ENCODE assay signal across 22 cellular contexts in the genomic region with DNA sequence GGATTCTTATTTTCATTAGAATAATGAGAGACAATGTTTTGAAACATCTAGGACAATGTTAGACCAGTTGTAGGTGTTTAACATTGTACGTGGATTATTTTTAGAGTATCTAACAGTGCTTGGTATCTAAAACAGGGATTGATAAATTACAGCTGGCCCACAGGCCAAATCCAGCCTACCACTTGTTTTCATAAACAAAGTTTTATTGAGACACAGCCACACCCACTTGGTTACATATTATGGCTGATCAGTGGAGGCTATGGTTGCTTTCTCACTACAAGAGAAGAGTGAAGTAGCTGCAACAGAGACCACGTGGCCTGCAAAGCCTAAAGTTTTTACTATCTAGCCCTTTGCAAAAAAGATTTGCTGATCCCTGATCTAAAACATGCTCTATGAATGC.
DNase-seq lines count a peak whose midpoint lies in the region; ATAC-seq, FAIRE-seq and TF ChIP-seq lines count a peak whose summit lies in the region.
"Had no signal": no experiment of that assay in that cellular context is flagged by ENCODE, and none has a peak within 500 bp of the region (broad histone marks: within the 10 kb centered on the region; RNA-seq: fewer than 3 reads in every experiment).

No MANE protein-coding gene starts in this region.

- H3K27me3 ChIP-seq in heart right ventricle (no peaks in the 10 kb centered on the region), right cardiac atrium (ENCODE audit: control insufficient read depth, insufficient read depth) (no peaks in the 10 kb centered on the region), endothelial cell of umbilical vein (ENCODE audit: control insufficient read depth in 2 of 2, insufficient read depth in 2 of 2, low read length in 2 of 2) (no peaks in the 10 kb centered on the region), sigmoid colon (no peaks in the 10 kb centered on the region), colonic mucosa (no peaks in the 10 kb centered on the region)
- H3K27me3 ChIP-seq: BE2C had no signal

- 53 to 63% methylated on average over 2 of the region's 2 CpGs for WGBS in heart right ventricle, 2 donors
- 55% methylated on average over 2 of the region's 2 CpGs for WGBS in right cardiac atrium
- 55 to 73% methylated on average over 2 of the region's 2 CpGs for WGBS in sigmoid colon, 2 donors

- H3K4me2 ChIP-seq in endothelial cell of umbilical vein (ENCODE audit: insufficient read depth, low read length): peak overlapping the region; percentile 43
- H3K4me2 ChIP-seq: GM23338, KMS-11 had no signal

- TSS peak; percentile 53 for BruUV-seq in endothelial cell of umbilical vein (replicated peaks; lab: Mats Ljungman, UMichigan)

- DNase-seq in heart right ventricle: no peak
- DNase-seq in right cardiac atrium: no peak
- DNase-seq in endothelial cell of umbilical vein (ENCODE audit: low read depth, low spot score): no peak
- no peak for DNase-seq in sigmoid colon
- DNase-seq in colonic mucosa: no peak
- DNase-seq in NCI-H2107 (lab: John Stamatoyannopoulos, UW): no peak
- no peak for DNase-seq in posterior cingulate gyrus
- DNase-seq in GF-D8 (lab: John Stamatoyannopoulos, UW): no peak
- DNase-seq: BE2C; CD4-positive, alpha-beta memory T cell; DMS153; HCEC 1CT; NCI-H1417; NCI-H187; NCI-H345; NCI-H524 treated with DMSO at 0.1 percent for 48 hours had no signal

- no peaks in the 10 kb centered on the region for H3K9me1 ChIP-seq in endothelial cell of umbilical vein (replicated peaks; ENCODE audit: control insufficient read depth, extremely low read depth, insufficient read depth, low read length)

- H3K4me3 ChIP-seq in heart right ventricle (no peak overlapping the region), right cardiac atrium (ENCODE audit: low read length) (no peak overlapping the region), endothelial cell of umbilical vein (replicated peaks in 1 of 3; ENCODE audit: insufficient read depth in 1 of 3, low read depth in 1 of 3, low read length in 3 of 3) (no peak overlapping the region), sigmoid colon (no peak overlapping the region), colonic mucosa (no peak overlapping the region)
- H3K4me3 ChIP-seq: GM12878, GM23338 had no signal

- H3K27ac ChIP-seq in heart right ventricle (peak overlapping the region in 9 of 10 donors; percentile 35 to 85 (median 67)), right cardiac atrium (ENCODE audit: low read length) (no peak overlapping the region), endothelial cell of umbilical vein (ENCODE audit: insufficient read depth, low read depth, low read length) (peak overlapping the region; percentile 96), sigmoid colon (peak overlapping the region in 3 of 4 donors; percentile 34 to 73 (median 57)), colonic mucosa (no peak overlapping the region)
- H3K27ac ChIP-seq: HL-60, KMS-11 had no signal

- no peaks in the 10 kb centered on the region for H3K36me3 ChIP-seq in heart right ventricle
- H3K36me3 ChIP-seq in endothelial cell of umbilical vein (ENCODE audit: control insufficient read depth in 2 of 2, extremely low read depth in 1 of 2, insufficient read depth in 2 of 2, low read length in 2 of 2): no peaks in the 10 kb centered on the region
- H3K36me3 ChIP-seq in sigmoid colon: no peaks in the 10 kb centered on the region
- no peaks in the 10 kb centered on the region for H3K36me3 ChIP-seq in colonic mucosa
- H3K36me3 ChIP-seq: BE2C had no signal

- H3K4me1 ChIP-seq in heart right ventricle (peaks cover 17 to 72% (median 50%) of the 10 kb centered on the region in 9 donors), right cardiac atrium (ENCODE audit: control insufficient read depth, insufficient read depth, low read length) (peaks cover 17% of the 10 kb centered on the region), endothelial cell of umbilical vein (ENCODE audit: control insufficient read depth, extremely low read depth, insufficient read depth, low read length) (peaks cover 51% of the 10 kb centered on the region), sigmoid colon (peaks cover 0 to 36% (median 30%) of the 10 kb centered on the region in 4 donors), colonic mucosa (peaks cover 12% of the 10 kb centered on the region)
- H3K4me1 ChIP-seq: BE2C had no signal

- no peak for FAIRE-seq in endothelial cell of umbilical vein (lab: Jason Lieb, UNC)
- FAIRE-seq: A204.1, GM12878, GM19239 had no signal

- dilution Hi-C loops in endothelial cell of umbilical vein (cut with MboI; ENCODE audit: extremely low pct_ligation_motif_present, low sequenced_read_pairs): no loop called here

- ATAC-seq in heart right ventricle (no peak), right cardiac atrium (no peak)
- ATAC-seq: GM12878, GM23338 had no signal

- no peak for TF ChIP-seq POLR2A in endothelial cell of umbilical vein (IDR thresholded peaks at IDR 0.05; ENCODE audit: low read depth, low read length)
- no peak for TF ChIP-seq POLR2A in sigmoid colon (IDR thresholded peaks at IDR 0.05)

- POLR2A ChIA-PET in endothelial cell of umbilical vein (lab: Charles Lee): interaction anchor here (1.4 kb wide), 1 partner anchor 223 kb away, joined by 3 read pairs; a partner anchor contains a TSS

- CTCF ChIA-PET in endothelial cell of umbilical vein (lab: Charles Lee): interaction anchor here (0.8 kb wide), 1 partner anchor 12 kb away, joined by 3 read pairs; no protein-coding TSS in a partner anchor

- H2AFZ ChIP-seq in endothelial cell of umbilical vein (ENCODE audit: low read depth, low read length): no peak overlapping the region
- H2AFZ ChIP-seq: GM23338 had no signal

- no peak for TF ChIP-seq EP300 in sigmoid colon (IDR thresholded peaks at IDR 0.05)

- TF ChIP-seq CTCF in heart right ventricle (IDR thresholded peaks at IDR 0.05): no peak
- no peak for TF ChIP-seq CTCF in endothelial cell of umbilical vein (IDR thresholded peaks at IDR 0.05; ENCODE audit: extremely low read depth in 1 of 2, insufficient read depth in 1 of 2, low read depth in 1 of 2, low read length in 2 of 2)
- no peak for TF ChIP-seq CTCF in sigmoid colon (IDR thresholded peaks at IDR 0.05)
- TF ChIP-seq CTCF in colonic mucosa (IDR thresholded peaks at IDR 0.05): no peak

- H4K20me1 ChIP-seq in endothelial cell of umbilical vein (replicated peaks; ENCODE audit: control insufficient read depth, extremely low read depth, insufficient read depth, low read length): no peaks in the 10 kb centered on the region

- intact Hi-C loops in heart right ventricle (cut with DNase I): loop anchor here in 6 of 10 donors (5.0 to 10.0 kb wide), 8 partner anchors 99 to 391 kb away; a partner anchor contains a TSS
- intact Hi-C loops in right cardiac atrium (cut with DNase I): no loop called here
- intact Hi-C loops in endothelial cell of umbilical vein (cut with micrococcal nuclease): loop anchor here (10.0 kb wide), 4 partner anchors 651 to 1221 kb away; no protein-coding TSS in a partner anchor
- intact Hi-C loops in sigmoid colon (cut with DNase I): no loop called here
- intact Hi-C loops in colonic mucosa (cut with DNase I): loop anchor here (10.0 kb wide), 1 partner anchor 229 kb away; no protein-coding TSS in a partner anchor
- intact Hi-C loops in posterior cingulate gyrus (cut with DNase I): no loop called here

- H3K79me2 ChIP-seq in endothelial cell of umbilical vein (ENCODE audit: control insufficient read depth, insufficient read depth, low read length): no peaks in the 10 kb centered on the region

- H3K9me3 ChIP-seq in heart right ventricle (no peaks in the 10 kb centered on the region), right cardiac atrium (ENCODE audit: control insufficient read depth, low read length) (no peaks in the 10 kb centered on the region), endothelial cell of umbilical vein (replicated peaks; ENCODE audit: control insufficient read depth, insufficient read depth, low read length) (no peaks in the 10 kb centered on the region), sigmoid colon (no peaks in the 10 kb centered on the region), colonic mucosa (no peaks in the 10 kb centered on the region)
- H3K9me3 ChIP-seq: BE2C had no signal

- H3K9ac ChIP-seq in endothelial cell of umbilical vein (replicated peaks; ENCODE audit: extremely low read depth, insufficient read depth, low read length) (peak overlapping the region; percentile 64), colonic mucosa (ENCODE audit: low read depth in 2 of 2, low read length in 2 of 2) (no peak overlapping the region)
- H3K9ac ChIP-seq: KMS-11 had no signal

TF ChIP-seq in endothelial cell of umbilical vein, 7 proteins besides CTCF, POLR2A, EP300 and RAD21:
- no peak for TF ChIP-seq JUN (IDR thresholded peaks at IDR 0.05; ENCODE audit: borderline replicate concordance, insufficient read depth, insufficient read length, low read depth)
- no peak for TF ChIP-seq FOS (IDR thresholded peaks at IDR 0.05; ENCODE audit: borderline replicate concordance, insufficient read depth, low read length)
- TF ChIP-seq EZH2 (IDR thresholded peaks at IDR 0.05; ENCODE audit: borderline replicate concordance, low read depth, low read length, severe bottlenecking): no peak
- no peak for TF ChIP-seq POLR2AphosphoS5 (IDR thresholded peaks at IDR 0.05; ENCODE audit: insufficient read depth, low read depth, low read length)
- TF ChIP-seq GATA2 (IDR thresholded peaks at IDR 0.05; ENCODE audit: insufficient read depth, insufficient read length, low read depth, low read length): no peak
- TF ChIP-seq, protein P1, sequence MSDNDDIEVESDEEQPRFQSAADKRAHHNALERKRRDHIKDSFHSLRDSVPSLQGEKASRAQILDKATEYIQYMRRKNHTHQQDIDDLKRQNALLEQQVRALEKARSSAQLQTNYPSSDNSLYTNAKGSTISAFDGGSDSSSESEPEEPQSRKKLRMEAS (IDR thresholded peaks at IDR 0.05; ENCODE audit: insufficient read depth, insufficient read length): no peak
- no peak for TF ChIP-seq MYC (IDR thresholded peaks at IDR 0.05; ENCODE audit: low read depth, low read length)

Comparison
In these comparisons a context has a peak if more than half of its experiments do, and no peak if none do; other contexts are left out.
1. H3K27ac ChIP-seq: peak in heart right ventricle (9 of 10), endothelial cell of umbilical vein (single experiment) and sigmoid colon (3 of 4); none in right cardiac atrium (single experiment) and colonic mucosa (single experiment).
2. intact Hi-C loops: an anchor here in heart right ventricle (5.0 to 10.0 kb wide), endothelial cell of umbilical vein (10.0 kb wide) and colonic mucosa (10.0 kb wide); none called in right cardiac atrium, sigmoid colon and posterior cingulate gyrus.